In the genomic region with DNA sequence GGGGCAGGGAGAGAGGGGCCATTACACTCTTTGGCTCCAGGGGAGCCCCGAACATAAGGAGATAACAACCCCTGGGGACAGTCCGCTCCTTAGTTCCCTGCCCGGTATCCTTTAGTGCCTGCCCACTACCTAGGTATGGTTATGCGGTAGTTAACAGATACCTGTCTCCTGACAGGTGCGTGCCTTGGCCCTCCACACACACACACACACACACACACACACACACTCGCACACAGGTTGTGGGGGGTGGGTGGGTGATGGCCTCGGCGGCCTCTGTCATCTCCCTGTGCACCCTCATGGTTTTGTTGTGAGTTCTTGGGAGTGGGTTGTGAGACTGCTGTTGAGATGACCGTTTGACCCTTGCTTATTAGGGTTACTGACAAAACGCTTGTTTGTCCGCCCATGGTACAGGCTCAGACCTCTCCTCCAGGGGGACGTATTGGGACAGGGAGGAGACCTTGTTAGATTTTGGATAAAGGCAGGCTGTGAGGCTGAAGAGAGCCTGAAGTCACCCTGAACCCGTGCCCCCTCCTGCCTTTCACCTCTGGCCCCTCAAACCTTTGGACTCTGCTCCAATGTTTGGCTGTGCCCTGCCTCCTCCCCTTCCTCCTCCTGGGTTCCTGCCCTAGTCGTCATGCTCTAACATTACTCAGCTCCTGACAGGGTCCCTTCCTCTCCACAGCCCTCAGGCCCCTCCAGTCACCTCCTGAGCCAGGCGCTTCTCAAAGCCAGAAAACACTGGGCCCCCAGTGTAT, we compare ENCODE assay signal across 9 cellular contexts. TPM values are rescaled to one million over a fixed set of nuclear protein-coding genes. Genes with fewer than 3 reads are reported as not detected.
DNase-seq lines count a peak whose midpoint lies in the region; ATAC-seq and TF ChIP-seq lines count a peak whose summit lies in the region.
"Had no signal": no experiment of that assay in that cellular context is flagged by ENCODE, and none has a peak within 500 bp of the region (broad histone marks: within the 10 kb centered on the region; RNA-seq: fewer than 3 reads in every experiment).

No MANE protein-coding gene starts in this region.

- no peaks in the 10 kb centered on the region for H3K9me3 ChIP-seq in subcutaneous abdominal adipose tissue (ENCODE audit: control insufficient read depth in 5 of 5, low read length in 5 of 5)

- H3K9ac ChIP-seq in subcutaneous abdominal adipose tissue (ENCODE audit: low read length in 5 of 5) = peak overlapping the region in 3 of 5 donors; percentile 13 to 32 (median 23)

- peak overlapping the region; percentile 62 for H3K4me3 Mint-ChIP-seq in T-helper 2 cell treated with Interferon-gamma antibody and Interleukin-4, amounts not matched to agents 5 μg/mL and 100 μg/mL, for 36 hours

- H3K36me3 ChIP-seq in subcutaneous abdominal adipose tissue (ENCODE audit: control insufficient read depth in 5 of 5, insufficient read depth in 5 of 5, low read length in 5 of 5) = no peaks in the 10 kb centered on the region

- no peak overlapping the region for H3K27ac Mint-ChIP-seq in T-helper 2 cell treated with Interferon-gamma antibody and Interleukin-4, amounts not matched to agents 5 μg/mL and 100 μg/mL, for 36 hours

- no peak for TF ChIP-seq CTCF in astrocyte of the cerebellum (IDR thresholded peaks at IDR 0.05; ENCODE audit: low read depth, low read length, missing control alignments)

- DNase-seq in T-helper 2 cell treated with Interferon-gamma antibody and Interleukin-4, amounts not matched to agents 5 μg/mL and 100 μg/mL, for 36 hours (ENCODE audit: low spot score) = no peak
- DNase-seq in T-helper 2 cell (no peak), astrocyte of the cerebellum (ENCODE audit: low read depth) (no peak), left lobe of liver (ENCODE audit: low spot score) (peak; percentile 86), Ammon's horn (ENCODE audit: low spot score) (no peak), HPDE6-E6E7 (ENCODE audit: extremely low spot score) (no peak), NCI-H1105 (lab: John Stamatoyannopoulos, UW) (no peak)
- DNase-seq: NCI-H524 treated with DMSO at 0.1 percent for 48 hours had no signal

- peak; percentile 66 for ATAC-seq in left lobe of liver

- no peaks in the 10 kb centered on the region for H3K9me3 Mint-ChIP-seq in T-helper 2 cell treated with Interferon-gamma antibody and Interleukin-4, amounts not matched to agents 5 μg/mL and 100 μg/mL, for 36 hours

- H3K4me1 Mint-ChIP-seq in T-helper 2 cell treated with Interferon-gamma antibody and Interleukin-4, amounts not matched to agents 5 μg/mL and 100 μg/mL, for 36 hours (ENCODE audit: low read depth) = peaks cover 24% of the 10 kb centered on the region

- H3K27me3 Mint-ChIP-seq in T-helper 2 cell treated with Interferon-gamma antibody and Interleukin-4, amounts not matched to agents 5 μg/mL and 100 μg/mL, for 36 hours (ENCODE audit: low read depth) = peaks cover 42% of the 10 kb centered on the region

- H3K4me3 ChIP-seq in astrocyte of the cerebellum (ENCODE audit: low read depth, low read length) (peak overlapping the region; percentile 40), subcutaneous abdominal adipose tissue (ENCODE audit: low read depth in 1 of 5, low read length in 5 of 5) (peak overlapping the region; percentile 41 to 77 (median 66))

- peaks cover 0 to 24% (median 9%) of the 10 kb centered on the region in 5 donors for H3K27me3 ChIP-seq in subcutaneous abdominal adipose tissue (ENCODE audit: control insufficient read depth in 5 of 5, insufficient read depth in 4 of 5, low read length in 5 of 5)

- peaks cover 10 to 55% (median 48%) of the 10 kb centered on the region in 5 donors for H3K4me1 ChIP-seq in subcutaneous abdominal adipose tissue (ENCODE audit: control insufficient read depth in 5 of 5, insufficient read depth in 5 of 5, low read length in 5 of 5)

- H3K36me3 Mint-ChIP-seq in T-helper 2 cell treated with Interferon-gamma antibody and Interleukin-4, amounts not matched to agents 5 μg/mL and 100 μg/mL, for 36 hours (ENCODE audit: low read depth) = peaks cover 5% of the 10 kb centered on the region

- in situ Hi-C loops in astrocyte of the cerebellum (cut with HindIII; ENCODE audit: low sequenced_read_pairs) = no loop called here

- no peak overlapping the region for H3K27ac ChIP-seq in subcutaneous abdominal adipose tissue (ENCODE audit: low read depth, low read length)

RNA-seq across cellular contexts. Expression of a gene that starts 1.0 kb away (rescaled TPM):
- 13.1 TPM for total RNA-seq in left lobe of liver

RNA-seq across cellular contexts. Expression of a gene that starts 38.0 kb away (rescaled TPM):
- 1.3 TPM for total RNA-seq in left lobe of liver
